ENCODE assay signal across 1 cellular context in genomic region chr17:27091043-27091497, GRCh38.
TF ChIP-seq lines count a peak whose summit lies in the region.

No MANE protein-coding gene starts in this region.

TF ChIP-seq in K562, 482 proteins besides CTCF, POLR2A, EP300 and RAD21 (continued from another document and continues in another):
- TF ChIP-seq, protein P1, sequence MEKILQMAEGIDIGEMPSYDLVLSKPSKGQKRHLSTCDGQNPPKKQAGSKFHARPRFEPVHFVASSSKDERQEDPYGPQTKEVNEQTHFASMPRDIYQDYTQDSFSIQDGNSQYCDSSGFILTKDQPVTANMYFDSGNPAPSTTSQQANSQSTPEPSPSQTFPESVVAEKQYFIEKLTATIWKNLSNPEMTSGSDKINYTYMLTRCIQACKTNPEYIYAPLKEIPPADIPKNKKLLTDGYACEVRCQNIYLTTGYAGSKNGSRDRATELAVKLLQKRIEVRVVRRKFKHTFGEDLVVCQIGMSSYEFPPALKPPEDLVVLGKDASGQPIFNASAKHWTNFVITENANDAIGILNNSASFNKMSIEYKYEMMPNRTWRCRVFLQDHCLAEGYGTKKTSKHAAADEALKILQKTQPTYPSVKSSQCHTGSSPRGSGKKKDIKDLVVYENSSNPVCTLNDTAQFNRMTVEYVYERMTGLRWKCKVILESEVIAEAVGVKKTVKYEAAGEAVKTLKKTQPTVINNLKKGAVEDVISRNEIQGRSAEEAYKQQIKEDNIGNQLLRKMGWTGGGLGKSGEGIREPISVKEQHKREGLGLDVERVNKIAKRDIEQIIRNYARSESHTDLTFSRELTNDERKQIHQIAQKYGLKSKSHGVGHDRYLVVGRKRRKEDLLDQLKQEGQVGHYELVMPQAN (IDR thresholded peaks at IDR 0.05; ENCODE audit: borderline replicate concordance): peak; percentile 63; the same call in 1 of the 2 replicates
- TF ChIP-seq, protein P2, sequence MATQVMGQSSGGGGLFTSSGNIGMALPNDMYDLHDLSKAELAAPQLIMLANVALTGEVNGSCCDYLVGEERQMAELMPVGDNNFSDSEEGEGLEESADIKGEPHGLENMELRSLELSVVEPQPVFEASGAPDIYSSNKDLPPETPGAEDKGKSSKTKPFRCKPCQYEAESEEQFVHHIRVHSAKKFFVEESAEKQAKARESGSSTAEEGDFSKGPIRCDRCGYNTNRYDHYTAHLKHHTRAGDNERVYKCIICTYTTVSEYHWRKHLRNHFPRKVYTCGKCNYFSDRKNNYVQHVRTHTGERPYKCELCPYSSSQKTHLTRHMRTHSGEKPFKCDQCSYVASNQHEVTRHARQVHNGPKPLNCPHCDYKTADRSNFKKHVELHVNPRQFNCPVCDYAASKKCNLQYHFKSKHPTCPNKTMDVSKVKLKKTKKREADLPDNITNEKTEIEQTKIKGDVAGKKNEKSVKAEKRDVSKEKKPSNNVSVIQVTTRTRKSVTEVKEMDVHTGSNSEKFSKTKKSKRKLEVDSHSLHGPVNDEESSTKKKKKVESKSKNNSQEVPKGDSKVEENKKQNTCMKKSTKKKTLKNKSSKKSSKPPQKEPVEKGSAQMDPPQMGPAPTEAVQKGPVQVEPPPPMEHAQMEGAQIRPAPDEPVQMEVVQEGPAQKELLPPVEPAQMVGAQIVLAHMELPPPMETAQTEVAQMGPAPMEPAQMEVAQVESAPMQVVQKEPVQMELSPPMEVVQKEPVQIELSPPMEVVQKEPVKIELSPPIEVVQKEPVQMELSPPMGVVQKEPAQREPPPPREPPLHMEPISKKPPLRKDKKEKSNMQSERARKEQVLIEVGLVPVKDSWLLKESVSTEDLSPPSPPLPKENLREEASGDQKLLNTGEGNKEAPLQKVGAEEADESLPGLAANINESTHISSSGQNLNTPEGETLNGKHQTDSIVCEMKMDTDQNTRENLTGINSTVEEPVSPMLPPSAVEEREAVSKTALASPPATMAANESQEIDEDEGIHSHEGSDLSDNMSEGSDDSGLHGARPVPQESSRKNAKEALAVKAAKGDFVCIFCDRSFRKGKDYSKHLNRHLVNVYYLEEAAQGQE (CRISPR knock-in tag; IDR thresholded peaks at IDR 0.05; ENCODE audit: low read depth): no peak
- TF ChIP-seq ZNF124 (CRISPR knock-in tag; IDR thresholded peaks at IDR 0.05) (no peak), ZNF23 (CRISPR knock-in tag; IDR thresholded peaks at IDR 0.05) (no peak), OTX1 (CRISPR knock-in tag; IDR thresholded peaks at IDR 0.05) (no peak), ELK3 (CRISPR knock-in tag; IDR thresholded peaks at IDR 0.05) (no peak), YY1 (IDR thresholded peaks at IDR 0.05; ENCODE audit: borderline replicate concordance in 1 of 3, control insufficient read depth in 1 of 3, extremely low read depth in 1 of 3, insufficient read depth in 3 of 3, insufficient read length in 1 of 3, insufficient replicate concordance in 2 of 3, low read depth in 1 of 3, low read length in 2 of 3) (peak in 1 of 3 experiments; percentile 26), ARNT (IDR thresholded peaks at IDR 0.05) (no peak), RCOR1 (IDR thresholded peaks at IDR 0.05; ENCODE audit: borderline replicate concordance in 1 of 2, low read depth in 2 of 2, low read length in 2 of 2) (no peak), RBM39 (optimal IDR thresholded peaks at IDR 0.05; ENCODE audit: low read depth, low read length) (peak; percentile 75), PRMT5 (CRISPR knock-in tag; IDR thresholded peaks at IDR 0.05) (no peak), SP1 (CRISPR knock-in tag; IDR thresholded peaks at IDR 0.05) (peak; percentile 73; the same call in 1 of the 2 replicates), E2F5 (CRISPR knock-in tag; IDR thresholded peaks at IDR 0.05) (peak; percentile 81), ZHX1 (conservative IDR thresholded peaks at IDR 0.05; ENCODE audit: low read length) (no peak), CREB1 (IDR thresholded peaks at IDR 0.05) (no peak), CREB1 (CRISPR knock-in tag; IDR thresholded peaks at IDR 0.05) (peak; percentile 58), THRAP3 (IDR thresholded peaks at IDR 0.05; ENCODE audit: borderline replicate concordance) (no peak), MBD2 (IDR thresholded peaks at IDR 0.05; ENCODE audit: borderline replicate concordance, low read depth) (no peak), NCOR1 (IDR thresholded peaks at IDR 0.05) (no peak), DACH1 (IDR thresholded peaks at IDR 0.05; ENCODE audit: partially characterized antibody) (no peak), CCNT2 (IDR thresholded peaks at IDR 0.05; ENCODE audit: borderline replicate concordance, extremely low read depth, insufficient read length, low read depth, low read length) (no peak), NFATC3 (IDR thresholded peaks at IDR 0.05) (no peak), ZNF12 (CRISPR knock-in tag; IDR thresholded peaks at IDR 0.05) (no peak), ILK (tag; IDR thresholded peaks at IDR 0.05; ENCODE audit: borderline replicate concordance, low read depth) (no peak), NFIX (CRISPR knock-in tag; IDR thresholded peaks at IDR 0.05; ENCODE audit: low read depth) (no peak), EWSR1 (IDR thresholded peaks at IDR 0.05; ENCODE audit: borderline replicate concordance, low read depth, partially characterized antibody) (no peak), FOXP1 (CRISPR knock-in tag; IDR thresholded peaks at IDR 0.05) (no peak), ETV6 (IDR thresholded peaks at IDR 0.05; ENCODE audit: borderline replicate concordance in 1 of 2, low read depth in 2 of 2, low read length in 1 of 2) (no peak), ETV6 (CRISPR knock-in tag; IDR thresholded peaks at IDR 0.05; ENCODE audit: borderline replicate concordance) (0 out of 2 replicates have a peak, but pooled peaks have one; percentile 53), MTA3 (IDR thresholded peaks at IDR 0.05; ENCODE audit: borderline replicate concordance) (no peak), ZKSCAN1 (IDR thresholded peaks at IDR 0.05; ENCODE audit: low read depth, low read length) (no peak), ZNF76 (CRISPR knock-in tag; IDR thresholded peaks at IDR 0.05; ENCODE audit: borderline replicate concordance) (no peak), ATF7 (IDR thresholded peaks at IDR 0.05) (no peak)
- TF ChIP-seq, protein P3, sequence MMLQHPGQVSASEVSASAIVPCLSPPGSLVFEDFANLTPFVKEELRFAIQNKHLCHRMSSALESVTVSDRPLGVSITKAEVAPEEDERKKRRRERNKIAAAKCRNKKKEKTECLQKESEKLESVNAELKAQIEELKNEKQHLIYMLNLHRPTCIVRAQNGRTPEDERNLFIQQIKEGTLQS (IDR thresholded peaks at IDR 0.05): no peak
- TF ChIP-seq, protein P3 (CRISPR knock-in tag; conservative IDR thresholded peaks at IDR 0.05): no peak; the same call in 1 of the 2 replicates
- TF ChIP-seq, protein P4, sequence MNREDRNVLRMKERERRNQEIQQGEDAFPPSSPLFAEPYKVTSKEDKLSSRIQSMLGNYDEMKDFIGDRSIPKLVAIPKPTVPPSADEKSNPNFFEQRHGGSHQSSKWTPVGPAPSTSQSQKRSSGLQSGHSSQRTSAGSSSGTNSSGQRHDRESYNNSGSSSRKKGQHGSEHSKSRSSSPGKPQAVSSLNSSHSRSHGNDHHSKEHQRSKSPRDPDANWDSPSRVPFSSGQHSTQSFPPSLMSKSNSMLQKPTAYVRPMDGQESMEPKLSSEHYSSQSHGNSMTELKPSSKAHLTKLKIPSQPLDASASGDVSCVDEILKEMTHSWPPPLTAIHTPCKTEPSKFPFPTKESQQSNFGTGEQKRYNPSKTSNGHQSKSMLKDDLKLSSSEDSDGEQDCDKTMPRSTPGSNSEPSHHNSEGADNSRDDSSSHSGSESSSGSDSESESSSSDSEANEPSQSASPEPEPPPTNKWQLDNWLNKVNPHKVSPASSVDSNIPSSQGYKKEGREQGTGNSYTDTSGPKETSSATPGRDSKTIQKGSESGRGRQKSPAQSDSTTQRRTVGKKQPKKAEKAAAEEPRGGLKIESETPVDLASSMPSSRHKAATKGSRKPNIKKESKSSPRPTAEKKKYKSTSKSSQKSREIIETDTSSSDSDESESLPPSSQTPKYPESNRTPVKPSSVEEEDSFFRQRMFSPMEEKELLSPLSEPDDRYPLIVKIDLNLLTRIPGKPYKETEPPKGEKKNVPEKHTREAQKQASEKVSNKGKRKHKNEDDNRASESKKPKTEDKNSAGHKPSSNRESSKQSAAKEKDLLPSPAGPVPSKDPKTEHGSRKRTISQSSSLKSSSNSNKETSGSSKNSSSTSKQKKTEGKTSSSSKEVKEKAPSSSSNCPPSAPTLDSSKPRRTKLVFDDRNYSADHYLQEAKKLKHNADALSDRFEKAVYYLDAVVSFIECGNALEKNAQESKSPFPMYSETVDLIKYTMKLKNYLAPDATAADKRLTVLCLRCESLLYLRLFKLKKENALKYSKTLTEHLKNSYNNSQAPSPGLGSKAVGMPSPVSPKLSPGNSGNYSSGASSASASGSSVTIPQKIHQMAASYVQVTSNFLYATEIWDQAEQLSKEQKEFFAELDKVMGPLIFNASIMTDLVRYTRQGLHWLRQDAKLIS (CRISPR knock-in tag; IDR thresholded peaks at IDR 0.05): peak; percentile 98
- TF ChIP-seq, protein P5, sequence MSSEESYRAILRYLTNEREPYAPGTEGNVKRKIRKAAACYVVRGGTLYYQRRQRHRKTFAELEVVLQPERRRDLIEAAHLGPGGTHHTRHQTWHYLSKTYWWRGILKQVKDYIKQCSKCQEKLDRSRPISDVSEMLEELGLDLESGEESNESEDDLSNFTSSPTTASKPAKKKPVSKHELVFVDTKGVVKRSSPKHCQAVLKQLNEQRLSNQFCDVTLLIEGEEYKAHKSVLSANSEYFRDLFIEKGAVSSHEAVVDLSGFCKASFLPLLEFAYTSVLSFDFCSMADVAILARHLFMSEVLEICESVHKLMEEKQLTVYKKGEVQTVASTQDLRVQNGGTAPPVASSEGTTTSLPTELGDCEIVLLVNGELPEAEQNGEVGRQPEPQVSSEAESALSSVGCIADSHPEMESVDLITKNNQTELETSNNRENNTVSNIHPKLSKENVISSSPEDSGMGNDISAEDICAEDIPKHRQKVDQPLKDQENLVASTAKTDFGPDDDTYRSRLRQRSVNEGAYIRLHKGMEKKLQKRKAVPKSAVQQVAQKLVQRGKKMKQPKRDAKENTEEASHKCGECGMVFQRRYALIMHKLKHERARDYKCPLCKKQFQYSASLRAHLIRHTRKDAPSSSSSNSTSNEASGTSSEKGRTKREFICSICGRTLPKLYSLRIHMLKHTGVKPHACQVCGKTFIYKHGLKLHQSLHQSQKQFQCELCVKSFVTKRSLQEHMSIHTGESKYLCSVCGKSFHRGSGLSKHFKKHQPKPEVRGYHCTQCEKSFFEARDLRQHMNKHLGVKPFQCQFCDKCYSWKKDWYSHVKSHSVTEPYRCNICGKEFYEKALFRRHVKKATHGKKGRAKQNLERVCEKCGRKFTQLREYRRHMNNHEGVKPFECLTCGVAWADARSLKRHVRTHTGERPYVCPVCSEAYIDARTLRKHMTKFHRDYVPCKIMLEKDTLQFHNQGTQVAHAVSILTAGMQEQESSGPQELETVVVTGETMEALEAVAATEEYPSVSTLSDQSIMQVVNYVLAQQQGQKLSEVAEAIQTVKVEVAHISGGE (CRISPR knock-in tag; IDR thresholded peaks at IDR 0.05): no peak
